Comparison of ENCODE assay signal across 32 cellular contexts in genomic region chr20:18527339-18527738, GRCh38.
"Had no signal": no experiment of that assay in that cellular context is flagged by ENCODE, and none has a peak within 500 bp of the region (broad histone marks: within the 10 kb centered on the region; RNA-seq: fewer than 3 reads in every experiment).

No MANE protein-coding gene starts in this region.

- H3K4me1 ChIP-seq: breast epithelium, parathyroid adenoma, right atrium auricular region, stomach, thyroid gland, upper lobe of left lung, vagina had no signal

- H3K27me3 Mint-ChIP-seq: activated CD4-positive, alpha-beta memory T cell treated with anti-CD3 and anti-CD28 coated beads for 36 hours; activated naive CD4-positive, alpha-beta T cell treated with anti-CD3 and anti-CD28 coated beads, Interleukin-2, amount 10 ng/mL, durations not matched to agents 7 days and 5 days; activated naive CD8-positive, alpha-beta T cell treated with anti-CD3 and anti-CD28 coated beads, Interleukin-2, amount 10 ng/mL, durations not matched to agents 7 days and 5 days; activated T-cell treated with anti-CD3 and anti-CD28 coated beads, Interleukin-2, amount 50 U/mL, for 24 hours; dendritic cell treated with granulocyte-macrophage colony-stimulating factor and Interleukin-4, amounts not matched to agents 40 ng/mL and 50 ng/mL, for 4 days; naive thymus-derived CD8-positive, alpha-beta T cell; stimulated activated naive B cell treated with anti-CD40 and anti-IgM and Interleukin-4, amounts not matched to agents 10 μg/mL and 1 μg/mL and 100 μg/mL, for 72 hours had no signal

- H3K9ac ChIP-seq: parathyroid adenoma had no signal

- H3K27ac Mint-ChIP-seq: activated CD4-positive, alpha-beta memory T cell treated with anti-CD3 and anti-CD28 coated beads for 36 hours; activated naive CD4-positive, alpha-beta T cell treated with anti-CD3 and anti-CD28 coated beads, Interleukin-2, amount 10 ng/mL, durations not matched to agents 7 days and 5 days; activated naive CD8-positive, alpha-beta T cell treated with anti-CD3 and anti-CD28 coated beads, Interleukin-2, amount 10 ng/mL, durations not matched to agents 7 days and 5 days; activated T-cell treated with anti-CD3 and anti-CD28 coated beads, Interleukin-2, amount 50 U/mL, for 24 hours; dendritic cell treated with granulocyte-macrophage colony-stimulating factor and Interleukin-4, amounts not matched to agents 40 ng/mL and 50 ng/mL, for 4 days; stimulated activated naive B cell treated with anti-CD40 and anti-IgM and Interleukin-4, amounts not matched to agents 10 μg/mL and 1 μg/mL and 100 μg/mL, for 72 hours had no signal

- H3K4me1 Mint-ChIP-seq: activated naive CD4-positive, alpha-beta T cell treated with anti-CD3 and anti-CD28 coated beads, Interleukin-2, amount 10 ng/mL, durations not matched to agents 7 days and 5 days; activated naive CD8-positive, alpha-beta T cell treated with anti-CD3 and anti-CD28 coated beads, Interleukin-2, amount 10 ng/mL, durations not matched to agents 7 days and 5 days; neural crest cell; stimulated activated naive B cell treated with anti-CD40 and anti-IgM and Interleukin-4, amounts not matched to agents 10 μg/mL and 1 μg/mL and 100 μg/mL, for 72 hours had no signal

- H3K79me2 ChIP-seq: hepatocyte, parathyroid adenoma had no signal

- H3K9me3 ChIP-seq: breast epithelium, right atrium auricular region, stomach, thyroid gland, upper lobe of left lung, vagina had no signal

- H3K27me3 ChIP-seq: breast epithelium, foreskin keratinocyte, hepatocyte, right atrium auricular region, stomach, thyroid gland, upper lobe of left lung, vagina had no signal

- H3K4me3 Mint-ChIP-seq: activated CD4-positive, alpha-beta memory T cell treated with anti-CD3 and anti-CD28 coated beads for 36 hours; activated naive CD4-positive, alpha-beta T cell treated with anti-CD3 and anti-CD28 coated beads, Interleukin-2, amount 10 ng/mL, durations not matched to agents 7 days and 5 days; activated naive CD8-positive, alpha-beta T cell treated with anti-CD3 and anti-CD28 coated beads, Interleukin-2, amount 10 ng/mL, durations not matched to agents 7 days and 5 days; activated T-cell treated with anti-CD3 and anti-CD28 coated beads, Interleukin-2, amount 50 U/mL, for 24 hours; dendritic cell treated with granulocyte-macrophage colony-stimulating factor and Interleukin-4, amounts not matched to agents 40 ng/mL and 50 ng/mL, for 4 days; naive thymus-derived CD8-positive, alpha-beta T cell; neural crest cell; stimulated activated naive B cell treated with anti-CD40 and anti-IgM and Interleukin-4, amounts not matched to agents 10 μg/mL and 1 μg/mL and 100 μg/mL, for 72 hours had no signal

- H3K4me2 ChIP-seq: hepatocyte had no signal

- H2AFZ ChIP-seq: hepatocyte, parathyroid adenoma had no signal

- DNase-seq: activated CD4-positive, alpha-beta memory T cell treated with anti-CD3 and anti-CD28 coated beads for 36 hours; activated CD4-positive, alpha-beta T cell treated with anti-CD3 and anti-CD28 coated beads for 48 hours; activated CD8-positive, alpha-beta memory T cell treated with anti-CD3 and anti-CD28 coated beads, Interleukin-2, amount 50 U/mL, for 48 hours; activated gamma-delta T cell; activated naive CD4-positive, alpha-beta T cell treated with anti-CD3 and anti-CD28 coated beads, Interleukin-2, amount 10 ng/mL, durations not matched to agents 7 days and 5 days; activated naive CD8-positive, alpha-beta T cell treated with anti-CD3 and anti-CD28 coated beads, Interleukin-2, amount 10 ng/mL, durations not matched to agents 7 days and 5 days; activated T-cell treated with anti-CD3 and anti-CD28 coated beads, Interleukin-2, amount 50 U/mL, for 24 hours; amniotic stem cell; central memory CD4-positive, alpha-beta T cell; effector CD4-positive, alpha-beta T cell; islet precursor cell; left cardiac atrium; left ventricle myocardium superior; midbrain; naive thymus-derived CD8-positive, alpha-beta T cell; nucleus accumbens; stimulated activated CD4-positive, alpha-beta T cell treated with anti-CD3 and anti-CD28 coated beads, Interleukin-15, amount 100 ng/mL, for 24 hours; stimulated activated CD4-positive, alpha-beta T cell treated with anti-CD3 and anti-CD28 coated beads, Interleukin-2, amount 100 ng/mL, for 24 hours; stimulated activated naive B cell treated with anti-CD40 and anti-IgM and Interleukin-4, amounts not matched to agents 10 μg/mL and 1 μg/mL and 100 μg/mL, for 72 hours; stomach; T-helper 1 cell; thyroid gland; upper lobe of left lung had no signal

- H3K27ac ChIP-seq: breast epithelium, hepatocyte, parathyroid adenoma, right atrium auricular region, stomach, thyroid gland, upper lobe of left lung, vagina, VCaP had no signal

- H3K4me3 ChIP-seq: breast epithelium, hepatocyte, right atrium auricular region, stomach, thyroid gland, upper lobe of left lung, vagina had no signal

- ATAC-seq: left cardiac atrium; left ventricle myocardium superior; naive thymus-derived CD8-positive, alpha-beta T cell; stimulated activated naive B cell treated with anti-CD40 and anti-IgM and Interleukin-4, amounts not matched to agents 10 μg/mL and 1 μg/mL and 100 μg/mL, for 72 hours had no signal
